Comparison of ENCODE assay signal across 1 cellular context in the genomic region with DNA sequence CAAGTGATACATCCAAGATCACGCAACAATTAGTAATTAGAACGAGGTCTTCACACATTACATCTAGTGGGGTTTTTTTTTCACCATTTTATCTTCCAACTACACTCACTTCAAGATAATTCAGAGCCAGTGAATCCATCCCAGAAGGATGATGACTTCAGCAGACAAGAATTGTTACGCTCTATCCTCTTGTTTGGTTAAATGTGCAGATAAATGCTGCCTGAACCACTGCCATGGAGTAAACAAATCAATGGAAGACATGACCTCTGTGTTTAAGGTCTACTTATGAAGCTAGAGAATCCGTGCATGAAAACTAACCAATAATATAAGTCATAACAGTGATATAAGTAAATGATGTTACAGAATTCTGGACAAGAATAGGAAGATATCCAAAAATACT.
TF ChIP-seq lines count a peak whose summit lies in the region.

No MANE protein-coding gene starts in this region.

TF ChIP-seq in A549, 52 proteins besides CTCF, POLR2A, EP300 and RAD21 (continued from another document):
- TF ChIP-seq E2F6 (IDR thresholded peaks at IDR 0.05; ENCODE audit: borderline replicate concordance, low read depth): no peak
- no peak for TF ChIP-seq JUNB (IDR thresholded peaks at IDR 0.05)
- TF ChIP-seq CHD4 (IDR thresholded peaks at IDR 0.05; ENCODE audit: borderline replicate concordance): no peak
- TF ChIP-seq SREBF2 (IDR thresholded peaks at IDR 0.05): no peak
- TF ChIP-seq KDM5A (IDR thresholded peaks at IDR 0.05): no peak
- TF ChIP-seq RCOR1 (IDR thresholded peaks at IDR 0.05; ENCODE audit: low read depth, low read length): no peak
TF ChIP-seq in A549: peak in this region for 0.
